In the genomic region with DNA sequence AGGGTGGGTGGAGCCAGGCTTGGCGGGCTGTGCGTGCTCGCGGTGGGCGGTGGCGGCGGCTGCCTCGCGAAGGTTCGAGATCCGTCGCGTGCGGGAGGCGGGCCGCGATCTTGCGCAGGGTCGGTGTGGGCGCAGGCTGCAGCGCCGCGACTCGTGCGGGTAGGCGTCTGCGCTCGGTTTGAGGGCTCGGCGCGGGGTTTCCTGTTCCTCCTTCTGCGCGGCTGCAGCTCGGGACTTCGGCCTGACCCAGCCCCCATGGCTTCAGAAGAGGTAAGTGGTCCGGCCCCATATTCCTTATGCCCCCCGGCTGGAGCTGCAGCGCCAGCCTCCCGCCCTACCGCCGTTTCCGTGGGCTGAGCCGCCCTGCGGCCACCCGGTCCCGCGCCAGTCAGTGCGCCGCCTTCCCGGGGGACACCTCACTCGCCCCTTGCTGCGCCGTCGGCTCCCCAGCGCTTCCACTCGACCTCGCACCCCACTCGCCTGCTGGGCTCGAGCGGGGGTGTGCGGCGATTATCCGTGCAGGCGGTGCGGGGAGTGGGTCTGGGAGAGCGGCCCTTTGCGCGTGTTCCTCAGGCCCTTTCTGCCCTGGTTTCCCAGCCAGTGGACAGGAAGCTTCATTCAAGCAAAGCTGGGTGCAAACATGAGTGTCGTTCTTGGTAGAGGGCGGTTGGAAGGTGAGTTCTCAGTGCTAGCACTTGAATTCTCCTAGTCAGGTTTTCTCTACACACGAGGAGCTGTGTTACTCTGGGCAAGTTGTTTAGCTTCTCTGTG, we compare ENCODE assay signal across 8 cellular contexts. TPM values are rescaled to one million over a fixed set of nuclear protein-coding genes. Genes with fewer than 3 reads are reported as not detected.
A peak's percentile ranks its signal among the peaks of the same experiment; 100 is the strongest.
DNase-seq lines count a peak whose midpoint lies in the region; ATAC-seq and TF ChIP-seq lines count a peak whose summit lies in the region.

A gene with protein sequence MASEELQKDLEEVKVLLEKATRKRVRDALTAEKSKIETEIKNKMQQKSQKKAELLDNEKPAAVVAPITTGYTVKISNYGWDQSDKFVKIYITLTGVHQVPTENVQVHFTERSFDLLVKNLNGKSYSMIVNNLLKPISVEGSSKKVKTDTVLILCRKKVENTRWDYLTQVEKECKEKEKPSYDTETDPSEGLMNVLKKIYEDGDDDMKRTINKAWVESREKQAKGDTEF (plus strand): TSS at position 22 of the 771 bp plus-strand sequence. CDS start 234 bp downstream, at position 256.

- H3K9me3 ChIP-seq in DND-41 (ENCODE audit: insufficient read depth, low read length, severe bottlenecking) (no peaks in the 10 kb centered on the region), endocrine pancreas (ENCODE audit: control insufficient read depth, low read length) (no peaks in the 10 kb centered on the region), mononuclear cell (ENCODE audit: low read depth, low read length) (no peaks in the 10 kb centered on the region), thymus (ENCODE audit: control insufficient read depth) (no peaks in the 10 kb centered on the region)

- ATAC-seq in DND-41 (ENCODE audit: insufficient read depth, low read depth) (peak; percentile 73; the same call in 2 of the 3 replicates), GM21528 (IDR thresholded peaks at IDR 0.05; ENCODE audit: low FRiP score, unreplicated experiment) (peak; percentile 1), HG03469 (IDR thresholded peaks at IDR 0.05; ENCODE audit: unreplicated experiment) (no peak)

- H3K27me3 ChIP-seq in DND-41 (ENCODE audit: insufficient read depth, low read length, poor library complexity): no peaks in the 10 kb centered on the region
- H3K27me3 ChIP-seq in endocrine pancreas (ENCODE audit: control insufficient read depth, insufficient read depth, low read length): no peaks in the 10 kb centered on the region
- no peaks in the 10 kb centered on the region for H3K27me3 ChIP-seq in mononuclear cell (ENCODE audit: insufficient read depth, low read length)
- H3K27me3 ChIP-seq in thymus (ENCODE audit: control insufficient read depth, insufficient read depth): no peaks in the 10 kb centered on the region

- H3K27ac ChIP-seq in DND-41 (ENCODE audit: low read length) (peak within 1 kb of the TSS; percentile 94), thymus (ENCODE audit: low read depth) (peak within 1 kb of the TSS; percentile 94)

- H3K9ac ChIP-seq in DND-41 (ENCODE audit: low read depth, low read length) (peak within 1 kb of the TSS; percentile 96), endocrine pancreas (ENCODE audit: control insufficient read depth, insufficient read depth, low read length) (peak within 1 kb of the TSS; percentile 83)

- H3K4me3 ChIP-seq in DND-41 (ENCODE audit: low read depth in 1 of 2, low read length in 2 of 2): peak within 1 kb of the TSS; percentile 63 to 94
- H3K4me3 ChIP-seq in endocrine pancreas (ENCODE audit: control insufficient read depth, insufficient read depth, low read length): peak within 1 kb of the TSS; percentile 89
- H3K4me3 ChIP-seq in mononuclear cell (ENCODE audit: low read length): peak within 1 kb of the TSS; percentile 73
- H3K4me3 ChIP-seq in thymus (ENCODE audit: low read length): peak within 1 kb of the TSS; percentile 73

- H3K79me2 ChIP-seq in DND-41 (ENCODE audit: insufficient read depth, low read length): peaks cover 68% of the 10 kb centered on the region

- H3K4me2 ChIP-seq in DND-41 (ENCODE audit: insufficient read depth, low read length): peak within 1 kb of the TSS; percentile 85

- H3K4me1 ChIP-seq in DND-41 (ENCODE audit: insufficient read depth, low read length) (peaks cover 57% of the 10 kb centered on the region), endocrine pancreas (ENCODE audit: control insufficient read depth, insufficient read depth, low read length) (peaks cover 26% of the 10 kb centered on the region), mononuclear cell (ENCODE audit: insufficient read depth, low read length) (peaks cover 30% of the 10 kb centered on the region), thymus (ENCODE audit: control insufficient read depth, insufficient read depth, low read length) (peaks cover 9% of the 10 kb centered on the region)

- peak within 1 kb of the TSS; percentile 74 for H2AFZ ChIP-seq in DND-41 (ENCODE audit: low read depth, low read length)

- H3K36me3 ChIP-seq in DND-41 (ENCODE audit: insufficient read depth, low read length) (peaks cover 19% of the 10 kb centered on the region), endocrine pancreas (ENCODE audit: control insufficient read depth, insufficient read depth, low read length) (no peaks in the 10 kb centered on the region), thymus (ENCODE audit: control insufficient read depth, insufficient read depth) (peaks cover 3% of the 10 kb centered on the region)

- H4K20me1 ChIP-seq in DND-41 (ENCODE audit: insufficient read depth, low read length): peaks cover 40% of the 10 kb centered on the region; the same call in 1 of the 2 replicates

- DNase-seq in DND-41 (no peak), M059J (ENCODE audit: low read depth) (peak; percentile 52)
- peak in 3 of 4 experiments; percentile 23 to 43 (median 36) for DNase-seq in activated CD4-positive, CD25-positive, alpha-beta regulatory T cell (lab: John Stamatoyannopoulos, UW)

- TF ChIP-seq CTCF in DND-41 (IDR thresholded peaks at IDR 0.05; ENCODE audit: borderline replicate concordance, extremely low read depth, low read length, poor library complexity, severe bottlenecking): no peak

- WGBS in thymus: under 1% methylated on average over 71 of the region's 71 CpGs

RNA-seq across cellular contexts. Expression of the gene that starts here (rescaled TPM):
- total RNA-seq in M059J (2014; rRNA removed; shearing (Covaris generic)): 179 and 209 TPM in 2 replicates
- total RNA-seq in mononuclear cell: 96.9 TPM
- 53.6 TPM for polyA plus RNA-seq in thymus
